In the genomic region with DNA sequence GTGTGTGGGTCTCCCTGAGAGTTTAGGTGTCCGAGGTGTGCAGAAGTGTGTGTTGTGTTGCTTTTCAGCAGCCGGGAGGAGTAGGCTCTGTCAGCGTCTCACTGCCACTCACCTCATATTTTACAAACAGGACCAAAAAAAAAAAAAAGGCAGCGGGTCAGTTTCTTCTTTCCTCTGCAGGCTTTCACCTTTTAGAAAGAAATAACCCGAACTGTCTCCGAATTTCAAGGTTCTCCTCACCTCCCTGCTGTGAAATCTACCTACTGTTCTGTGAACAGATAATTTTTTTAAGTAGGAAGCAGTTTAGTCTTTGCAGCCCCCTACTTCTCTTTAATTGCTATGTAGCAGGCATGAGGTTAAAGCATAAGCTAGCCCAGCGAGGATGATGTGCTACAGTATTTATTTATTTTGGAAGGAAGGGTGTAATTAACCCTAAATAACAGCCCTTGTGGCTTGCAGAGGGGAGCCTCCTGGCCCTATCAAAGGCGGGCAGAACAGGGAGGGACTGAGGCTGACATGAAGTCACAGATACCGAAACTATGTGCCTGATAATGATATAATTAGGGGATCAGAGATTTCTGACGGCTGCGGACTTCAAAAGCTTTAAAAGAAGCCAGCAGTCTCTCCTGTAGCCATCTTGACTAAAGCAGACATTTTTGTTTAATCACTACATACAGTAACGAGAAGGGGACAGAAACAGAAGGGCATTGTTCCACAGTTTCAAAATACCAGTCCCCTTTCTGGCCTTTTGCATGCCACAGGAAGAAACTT, we compare ENCODE assay signal across 8 cellular contexts. TPM values are rescaled to one million over a fixed set of nuclear protein-coding genes. Genes with fewer than 3 reads are reported as not detected.
DNase-seq lines count a peak whose midpoint lies in the region; ATAC-seq and TF ChIP-seq lines count a peak whose summit lies in the region.

No MANE protein-coding gene starts in this region.

- H3K27me3 ChIP-seq in heart right ventricle = peaks cover 0 to 75% (median 12%) of the 10 kb centered on the region in 7 donors
- H3K27me3 ChIP-seq in gastrocnemius medialis = peaks cover 0 to 13% (median 4%) of the 10 kb centered on the region in 3 donors

- intact Hi-C loops in heart right ventricle (cut with DNase I) = loop anchor here in 9 of 10 donors (5.0 kb wide), 7 partner anchors 158 to 628 kb away; no protein-coding TSS in a partner anchor
- intact Hi-C loops in gastrocnemius medialis (cut with DNase I; ENCODE audit: low total_unique reads) = loop anchor here (5.0 to 10.0 kb wide), 4 partner anchors 213 to 1824 kb away; no protein-coding TSS in a partner anchor

- H3K4me1 ChIP-seq in heart right ventricle = peaks cover 0 to 60% (median 38%) of the 10 kb centered on the region in 9 donors
- H3K4me1 ChIP-seq in gastrocnemius medialis = peaks cover 18 to 21% of the 10 kb centered on the region in 2 donors

- H3K36me3 ChIP-seq in heart right ventricle = peaks cover 0 to 21% (median 0%) of the 10 kb centered on the region in 9 donors
- no peaks in the 10 kb centered on the region for H3K36me3 ChIP-seq in gastrocnemius medialis

- H3K9me3 ChIP-seq in heart right ventricle (no peaks in the 10 kb centered on the region), gastrocnemius medialis (no peaks in the 10 kb centered on the region)

- peak in 4 of 8 donors; percentile 25 to 59 (median 34) for ATAC-seq in heart right ventricle
- no peak for ATAC-seq in gastrocnemius medialis
- ATAC-seq in HG03378 (IDR thresholded peaks at IDR 0.05; ENCODE audit: unreplicated experiment) = no peak
- ATAC-seq in GM18861 (IDR thresholded peaks at IDR 0.05; ENCODE audit: unreplicated experiment) = no peak

- in situ Hi-C loops in gastrocnemius medialis (cut with MboI; ENCODE audit: low sequenced_read_pairs in 4 of 4) = no loop called here

- peak overlapping the region; percentile 72 for H3K4me3 ChIP-seq in WI38 (ENCODE audit: low read depth, low read length)
- peak overlapping the region; percentile 72 to 94 (median 82) for H3K4me3 ChIP-seq in heart right ventricle
- peak overlapping the region; percentile 63 to 76 (median 66) for H3K4me3 ChIP-seq in gastrocnemius medialis

- DNase-seq in stimulated activated CD4-positive, alpha-beta T cell treated with anti-CD3 and anti-CD28 coated beads, Interleukin-15, amount 100 ng/mL, for 24 hours = peak; percentile 7
- no peak for DNase-seq in stimulated activated CD4-positive, alpha-beta T cell treated with anti-CD3 and anti-CD28 coated beads, Interleukin-4, amount 100 ng/mL, for 4 hours
- DNase-seq in heart right ventricle (no peak), gastrocnemius medialis (no peak), GM10266 (ENCODE audit: extremely low spot score) (no peak)

- no peak for TF ChIP-seq POLR2A in gastrocnemius medialis (IDR thresholded peaks at IDR 0.05)

- no peak for TF ChIP-seq CTCF in WI38 (IDR thresholded peaks at IDR 0.05; ENCODE audit: low read depth, low read length)
- no peak for TF ChIP-seq CTCF in heart right ventricle (IDR thresholded peaks at IDR 0.05)
- TF ChIP-seq CTCF in gastrocnemius medialis (IDR thresholded peaks at IDR 0.05 in 4 of 5, conservative IDR thresholded peaks at IDR 0.05 in 1 of 5) = no peak
- no peak for TF ChIP-seq CTCF in GM10266 (IDR thresholded peaks at IDR 0.05; ENCODE audit: control insufficient read depth, insufficient read depth, low read depth, missing control alignments)

- peak overlapping the region in 9 of 10 donors; percentile 21 to 89 (median 78) for H3K27ac ChIP-seq in heart right ventricle
- no peak overlapping the region for H3K27ac ChIP-seq in gastrocnemius medialis

- WGBS in heart right ventricle, 2 donors = 10 to 20% methylated on average over 12 of the region's 12 CpGs

RNA-seq across cellular contexts. Expression of gene BAMBI, which starts 1.6 kb away (rescaled TPM):
- total RNA-seq in heart right ventricle = 10 to 100 TPM; 11.0 to 29.6 (median 21.3) TPM
- 10 to 100 TPM in 1 of 2 donors, 1 to 10 TPM in 1; 5.0 to 52.7 TPM for polyA plus RNA-seq in heart right ventricle
- 1 to 10 TPM in 1 of 4 donors, under 1 TPM in 2, not detected in 1; 0.31 to 1.8 (median 0.82) TPM for total RNA-seq in gastrocnemius medialis

Comparison
In these comparisons a context has a peak if more than half of its experiments do, and no peak if none do; other contexts are left out.
1. H3K27ac ChIP-seq: peak in heart right ventricle (9 of 10); none in gastrocnemius medialis (0 of 4).
2. RNA of gene BAMBI, which starts 1.6 kb away (total RNA-seq): 11.0 to 29.6 TPM in heart right ventricle; 0.31 to 1.8 TPM in gastrocnemius medialis; every median in the first group is over 4 times any median in the second.
3. Peak in every context shown above with its lines, with median percentiles within 50 percentile points of each other: H3K4me3 ChIP-seq.